22 cellular contexts compared by ENCODE assay signal in the genomic region with DNA sequence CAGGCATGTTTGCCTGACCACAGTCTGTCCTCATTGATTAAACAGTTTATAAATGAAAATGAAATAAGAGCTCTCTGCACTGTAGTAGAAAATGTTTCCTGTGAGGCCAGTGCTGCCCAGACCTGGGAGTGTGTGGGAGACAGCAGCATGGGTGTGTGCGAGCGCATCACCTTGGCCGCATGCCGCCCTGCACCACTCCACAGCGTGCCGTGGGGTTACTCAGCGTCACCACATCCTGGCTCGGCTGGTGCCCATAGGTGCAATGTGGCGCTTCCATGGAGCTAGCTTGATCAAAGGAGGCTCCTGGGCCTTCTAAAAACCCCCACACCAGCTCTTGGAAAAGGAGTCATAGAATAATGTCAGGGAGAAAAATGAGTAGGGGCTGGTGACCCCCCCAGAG.
DNase-seq lines count a peak whose midpoint lies in the region; ATAC-seq and TF ChIP-seq lines count a peak whose summit lies in the region.
"Had no signal": no experiment of that assay in that cellular context is flagged by ENCODE, and none has a peak within 500 bp of the region (broad histone marks: within the 10 kb centered on the region; RNA-seq: fewer than 3 reads in every experiment).

No MANE protein-coding gene starts in this region.

- ATAC-seq in stimulated activated effector memory CD8-positive, alpha-beta T cell treated with anti-CD3 and anti-CD28 coated beads, Interleukin-12 subunit alpha, Interleukin-12 subunit beta, amount 100 ng/mL, for 72 hours: peak; percentile 99
- no peak for ATAC-seq in foreskin keratinocyte
- ATAC-seq: esophagus mucosa, gastroesophageal sphincter, left cardiac atrium, sciatic nerve had no signal

- H3K27ac Mint-ChIP-seq in endodermal cell: no peak overlapping the region
- no peak overlapping the region for H3K27ac Mint-ChIP-seq in stimulated activated effector memory CD8-positive, alpha-beta T cell treated with anti-CD3 and anti-CD28 coated beads, Interleukin-12 subunit alpha, Interleukin-12 subunit beta, amount 100 ng/mL, for 72 hours
- H3K27ac Mint-ChIP-seq: H9, naive B cell had no signal

- DNase-seq in stimulated activated CD4-positive, alpha-beta T cell treated with anti-CD3 and anti-CD28 coated beads, Interleukin-1b, Interleukin-23, amount 100 ng/mL, for 48 hours: peak; percentile 30
- DNase-seq in stimulated activated CD4-positive, alpha-beta T cell treated with anti-CD3 and anti-CD28 coated beads, Interleukin-12 subunit alpha, Interleukin-12 subunit beta, amount 100 ng/mL, for 4 hours: no peak
- DNase-seq in SW480 (ENCODE audit: low spot score) (peak; percentile 57), endodermal cell (peak; percentile 20), ACHN (no peak), foreskin keratinocyte (no peak)
- peak in 1 of 2 donors; percentile 25 for DNase-seq in stimulated activated effector memory CD8-positive, alpha-beta T cell treated with anti-CD3 and anti-CD28 coated beads, Interleukin-12 subunit alpha, Interleukin-12 subunit beta, amount 100 ng/mL, for 72 hours (ENCODE audit: low spot score in 2 of 2)
- DNase-seq: activated naive CD4-positive, alpha-beta T cell; aorta; H9; left cardiac atrium; naive B cell; NCI-H1092; NCI-H2029; posterior cingulate gyrus; stimulated activated naive CD4-positive, alpha-beta T cell treated with Interleukin-2 at 50 U/mL for 16 hours; trophoblast cell; WERI-Rb-1 had no signal

- H3K4me1 Mint-ChIP-seq in endodermal cell: peaks cover 13% of the 10 kb centered on the region
- H3K4me1 Mint-ChIP-seq in stimulated activated effector memory CD8-positive, alpha-beta T cell treated with anti-CD3 and anti-CD28 coated beads, Interleukin-12 subunit alpha, Interleukin-12 subunit beta, amount 100 ng/mL, for 72 hours: peaks cover 27% of the 10 kb centered on the region
- H3K4me1 Mint-ChIP-seq: naive B cell had no signal

- no peak overlapping the region for H3K4me3 ChIP-seq in endodermal cell (ENCODE audit: low read length)
- H3K4me3 ChIP-seq: gastroesophageal sphincter had no signal

- H3K4me1 ChIP-seq in endodermal cell (ENCODE audit: control insufficient read depth, insufficient read depth, low read length): no peaks in the 10 kb centered on the region
- H3K4me1 ChIP-seq in foreskin keratinocyte: no peaks in the 10 kb centered on the region
- H3K4me1 ChIP-seq: gastroesophageal sphincter had no signal

- no peak overlapping the region for H3K4me3 Mint-ChIP-seq in endodermal cell
- peak overlapping the region; percentile 27 for H3K4me3 Mint-ChIP-seq in stimulated activated effector memory CD8-positive, alpha-beta T cell treated with anti-CD3 and anti-CD28 coated beads, Interleukin-12 subunit alpha, Interleukin-12 subunit beta, amount 100 ng/mL, for 72 hours
- H3K4me3 Mint-ChIP-seq: H9, naive B cell had no signal

- no peak overlapping the region for H3K27ac ChIP-seq in endodermal cell (ENCODE audit: low read depth, low read length)
- no peak overlapping the region for H3K27ac ChIP-seq in foreskin keratinocyte
- H3K27ac ChIP-seq: gastroesophageal sphincter, KMS-11, WERI-Rb-1 had no signal

- TF ChIP-seq CTCF in endodermal cell (conservative IDR thresholded peaks at IDR 0.05) (no peak), foreskin keratinocyte (conservative IDR thresholded peaks at IDR 0.05) (no peak)

- in situ Hi-C loops in ACHN (cut with HindIII; ENCODE audit: low pct_ligation_motif_present, low pct_unique_long_range_greater_than_20kb, low sequenced_read_pairs): no loop called here

- H3K9me3 Mint-ChIP-seq in endodermal cell: peaks cover 10% of the 10 kb centered on the region
- H3K9me3 Mint-ChIP-seq in stimulated activated effector memory CD8-positive, alpha-beta T cell treated with anti-CD3 and anti-CD28 coated beads, Interleukin-12 subunit alpha, Interleukin-12 subunit beta, amount 100 ng/mL, for 72 hours: no peaks in the 10 kb centered on the region
- H3K9me3 Mint-ChIP-seq: H9, naive B cell had no signal

- H3K9me3 ChIP-seq in endodermal cell (ENCODE audit: control insufficient read depth, low read length): no peaks in the 10 kb centered on the region
- H3K9me3 ChIP-seq: gastroesophageal sphincter had no signal

- WGBS in endodermal cell (ENCODE audit: insufficient coverage in 1 of 2, insufficient read length in 1 of 2), 2 experiments: 96% methylated on average over 9 of the region's 9 CpGs; no CpG with 5 or more reads in 1 of the 2 experiments

- H3K27me3 ChIP-seq in endodermal cell (ENCODE audit: control insufficient read depth, insufficient read depth, low read length, poor library complexity, severe bottlenecking): peaks cover 82% of the 10 kb centered on the region
- H3K27me3 ChIP-seq in foreskin keratinocyte: peaks cover 8% of the 10 kb centered on the region
- H3K27me3 ChIP-seq: gastroesophageal sphincter had no signal

- H3K27me3 Mint-ChIP-seq in endodermal cell (ENCODE audit: insufficient read depth): peaks cover 90% of the 10 kb centered on the region

- H3K9ac ChIP-seq in endodermal cell (ENCODE audit: extremely low read depth, low read length, poor library complexity, severe bottlenecking): no peak overlapping the region
- H3K9ac ChIP-seq: KMS-11 had no signal

- no peaks in the 10 kb centered on the region for H3K36me3 Mint-ChIP-seq in endodermal cell (ENCODE audit: low read depth)
- H3K36me3 Mint-ChIP-seq in stimulated activated effector memory CD8-positive, alpha-beta T cell treated with anti-CD3 and anti-CD28 coated beads, Interleukin-12 subunit alpha, Interleukin-12 subunit beta, amount 100 ng/mL, for 72 hours: no peaks in the 10 kb centered on the region
- H3K36me3 Mint-ChIP-seq: naive B cell had no signal

- no peaks in the 10 kb centered on the region for H3K36me3 ChIP-seq in endodermal cell (ENCODE audit: control insufficient read depth, insufficient read depth, low read length)
- H3K36me3 ChIP-seq: gastroesophageal sphincter, WERI-Rb-1 had no signal

Comparison
In these comparisons a context has a peak if more than half of its experiments do, and no peak if none do; other contexts are left out.
1. DNase-seq: peak in stimulated activated CD4-positive, alpha-beta T cell treated with anti-CD3 and anti-CD28 coated beads, Interleukin-1b, Interleukin-23, amount 100 ng/mL, for 48 hours (single experiment), SW480 (single experiment) and endodermal cell (single experiment); none in stimulated activated CD4-positive, alpha-beta T cell treated with anti-CD3 and anti-CD28 coated beads, Interleukin-12 subunit alpha, Interleukin-12 subunit beta, amount 100 ng/mL, for 4 hours (single experiment), ACHN (single experiment) and foreskin keratinocyte (0 of 2).